Comparison of ENCODE assay signal across 1 cellular context in the genomic region with DNA sequence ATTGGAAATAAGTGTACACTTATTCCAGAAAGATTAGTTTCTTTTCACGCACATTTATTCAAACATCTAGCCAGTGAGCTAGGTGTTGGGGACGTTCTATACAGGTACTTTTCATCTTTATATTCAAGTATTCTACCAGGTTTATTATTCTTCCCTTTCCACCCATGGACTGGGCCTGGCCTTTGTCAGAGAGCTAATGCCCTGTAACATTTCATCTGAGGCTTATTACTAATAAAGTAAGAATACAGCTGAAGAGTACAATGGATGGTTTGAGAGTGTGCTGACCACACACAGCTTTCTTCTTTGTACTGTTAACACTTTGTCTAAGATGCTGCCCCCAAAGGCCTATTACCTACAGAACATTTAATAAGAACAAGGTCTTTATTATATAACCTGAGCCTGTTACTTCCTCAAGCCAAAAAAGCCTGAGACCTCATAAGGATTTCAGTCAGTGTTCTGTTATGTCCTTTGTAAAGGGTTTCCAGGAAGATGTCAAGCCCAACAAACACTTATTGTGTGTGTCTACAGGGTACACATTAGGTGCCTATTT.
TF ChIP-seq lines count a peak whose summit lies in the region.

No MANE protein-coding gene starts in this region.

TF ChIP-seq in IMR-90, 13 proteins besides CTCF, POLR2A, EP300 and RAD21 (continued from another document):
- TF ChIP-seq BHLHE40 (IDR thresholded peaks at IDR 0.05; ENCODE audit: low read depth, low read length) (no peak), CHD1 (IDR thresholded peaks at IDR 0.05; ENCODE audit: low read depth, low read length) (no peak)
